Comparison of ENCODE assay signal across 15 cellular contexts in the genomic region with DNA sequence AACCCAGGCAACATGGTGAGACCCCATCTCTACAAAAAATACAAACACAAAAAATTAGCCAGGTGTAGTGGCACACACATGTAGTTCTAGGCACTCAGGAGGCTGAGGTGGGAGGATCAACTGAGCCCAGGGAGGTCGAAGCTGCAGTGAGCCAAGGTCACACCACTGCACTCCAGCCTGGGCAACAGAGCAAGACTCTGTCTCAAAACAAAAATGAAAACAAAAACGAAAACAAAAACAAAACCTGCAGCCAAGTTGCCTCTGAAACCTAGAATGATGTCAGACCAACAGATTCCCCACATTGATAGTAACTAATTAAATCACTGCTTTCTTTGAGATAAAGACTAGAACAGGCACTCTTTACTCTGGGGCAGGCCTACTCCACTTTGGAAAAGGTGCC.
DNase-seq lines count a peak whose midpoint lies in the region; ATAC-seq lines count a peak whose summit lies in the region.
"Had no signal": no experiment of that assay in that cellular context is flagged by ENCODE, and none has a peak within 500 bp of the region (broad histone marks: within the 10 kb centered on the region; RNA-seq: fewer than 3 reads in every experiment).

No MANE protein-coding gene starts in this region.

- peak; percentile 76 for ATAC-seq in GM18511 (IDR thresholded peaks at IDR 0.05; ENCODE audit: unreplicated experiment)
- peak; percentile 66 for ATAC-seq in GM19467 (IDR thresholded peaks at IDR 0.05; ENCODE audit: unreplicated experiment)
- ATAC-seq in HG02763 (IDR thresholded peaks at IDR 0.05; ENCODE audit: unreplicated experiment) = peak; percentile 84
- peak; percentile 54 for ATAC-seq in HG03457 (IDR thresholded peaks at IDR 0.05; ENCODE audit: unreplicated experiment)
- ATAC-seq: gastrocnemius medialis, natural killer cell had no signal

- DNase-seq in D341Med (ENCODE audit: low spot score) = no peak
- no peak for DNase-seq in SKM-1 (lab: John Stamatoyannopoulos, UW; ENCODE audit: unreplicated experiment)
- DNase-seq in NCI-H1105 treated with DMSO at 0.1 percent for 48 hours (lab: John Stamatoyannopoulos, UW) = no peak
- DNase-seq in stimulated activated CD4-positive, alpha-beta T cell treated with anti-CD3 and anti-CD28 coated beads, Interleukin-12 subunit alpha, Interleukin-12 subunit beta, amount 100 ng/mL, for 4 hours = no peak
- DNase-seq: activated CD8-positive, alpha-beta memory T cell treated with anti-CD3 and anti-CD28 coated beads, Interleukin-2, amount 50 U/mL, for 4 hours; gastrocnemius medialis; mammary epithelial cell; natural killer cell; NCI-H446 treated with DMSO at 0.1 percent for 48 hours; stomach; T1000 had no signal
